19 cellular contexts compared by ENCODE assay signal in the genomic region with DNA sequence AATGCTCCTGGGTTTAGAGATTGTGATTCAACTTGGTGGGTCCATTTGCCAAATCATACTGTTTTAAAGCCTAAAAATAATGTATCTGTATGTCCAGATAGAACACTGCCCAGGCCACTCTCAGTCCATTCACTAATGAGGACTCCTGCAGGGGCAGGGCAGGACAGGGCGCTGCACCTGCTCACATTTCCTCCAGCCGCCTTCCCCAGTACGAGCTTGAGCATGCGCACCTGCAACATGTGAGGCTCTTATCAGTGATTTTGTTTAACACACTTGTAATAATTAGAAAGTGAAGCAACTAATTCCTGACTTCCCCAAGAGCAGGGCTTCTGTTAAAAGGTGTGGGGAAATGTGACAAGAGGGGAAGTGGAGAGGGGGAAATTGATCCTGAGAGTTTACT.
DNase-seq lines count a peak whose midpoint lies in the region; ATAC-seq, FAIRE-seq and TF ChIP-seq lines count a peak whose summit lies in the region.
"Had no signal": no experiment of that assay in that cellular context is flagged by ENCODE, and none has a peak within 500 bp of the region (broad histone marks: within the 10 kb centered on the region; RNA-seq: fewer than 3 reads in every experiment).

No MANE protein-coding gene starts in this region.

- 1% methylated on average over 4 of the region's 4 CpGs for WGBS in K562 (ENCODE audit: insufficient coverage, low coverage, missing lambda C conversion rate)

- peak overlapping the region; percentile 29 to 92 (median 82) for H3K27ac Mint-ChIP-seq in naive B cell
- H3K27ac Mint-ChIP-seq in activated T-cell treated with anti-CD3 and anti-CD28 coated beads, Interleukin-2, amount 50 U/mL, for 24 hours, result no peak overlapping the region
- H3K27ac Mint-ChIP-seq: CD8-positive, alpha-beta memory T cell had no signal

- peaks cover 28 to 35% of the 10 kb centered on the region in 2 donors for H3K36me3 Mint-ChIP-seq in naive B cell
- H3K36me3 Mint-ChIP-seq in activated T-cell treated with anti-CD3 and anti-CD28 coated beads, Interleukin-2, amount 50 U/mL, for 24 hours (ENCODE audit: low read depth), result no peaks in the 10 kb centered on the region

- peak; percentile 20 for DNase-seq in NCI-H748 (lab: John Stamatoyannopoulos, UW; ENCODE audit: unreplicated experiment)
- DNase-seq in NCI-H748 treated with DMSO at 0.1 percent for 48 hours (lab: John Stamatoyannopoulos, UW), result no peak
- DNase-seq in K562 (ENCODE audit: extremely low read depth in 1 of 4, low spot score in 3 of 4), result no peak
- DNase-seq in naive B cell, result no peak
- DNase-seq in SHP77 treated with DMSO at 0.1 percent for 48 hours (lab: John Stamatoyannopoulos, UW), result no peak
- DNase-seq in activated T-cell treated with anti-CD3 and anti-CD28 coated beads, Interleukin-2, amount 50 U/mL, for 24 hours, result no peak
- DNase-seq: CD8-positive, alpha-beta memory T cell; DMS79; GOT3; KG1; NCI-H1436; NCI-H2081; NCI-H2171 treated with DMSO at 0.1 percent for 48 hours; NCI-H446 treated with DMSO at 0.1 percent for 48 hours had no signal

- POLR2A ChIA-PET in K562 (lab: Yijun Ruan, JAX), result no interaction called here

- no peak for TF ChIP-seq CTCF in K562 (IDR thresholded peaks at IDR 0.05 in 2 of 3, conservative IDR thresholded peaks at IDR 0.05 in 1 of 3; ENCODE audit: insufficient read depth in 2 of 3, low read depth in 1 of 3, low read length in 3 of 3)

- H3K36me3 ChIP-seq in K562 (ENCODE audit: control insufficient read depth, insufficient read depth, low read length), result no peaks in the 10 kb centered on the region

- peaks cover 2 to 9% of the 10 kb centered on the region in 2 experiments; a peak in 1 of 5 replicates for H3K27me3 ChIP-seq in K562 (ENCODE audit: control insufficient read depth in 2 of 2, insufficient read depth in 2 of 2, low read length in 2 of 2)
- H3K27me3 ChIP-seq: BLaER1 treated with 17β-estradiol and CSF1 and Interleukin-3, amounts not matched to agents 10 nM and 100 nM had no signal

- H3K4me1 Mint-ChIP-seq in naive B cell, result peaks cover 33 to 52% (median 48%) of the 10 kb centered on the region in 3 donors
- H3K4me1 Mint-ChIP-seq in activated T-cell treated with anti-CD3 and anti-CD28 coated beads, Interleukin-2, amount 50 U/mL, for 24 hours (ENCODE audit: low read depth), result no peaks in the 10 kb centered on the region
- H3K4me1 Mint-ChIP-seq: CD8-positive, alpha-beta memory T cell had no signal

- H3K9me3 ChIP-seq in K562 (replicated peaks; ENCODE audit: control insufficient read depth, insufficient read depth, low read depth, low read length), result no peaks in the 10 kb centered on the region
- H3K9me3 ChIP-seq: BLaER1 treated with 17β-estradiol and CSF1 and Interleukin-3, amounts not matched to agents 10 nM and 100 nM had no signal

- peak overlapping the region in 1 of 8 donors; percentile 33 for H3K4me3 Mint-ChIP-seq in naive B cell
- H3K4me3 Mint-ChIP-seq in activated T-cell treated with anti-CD3 and anti-CD28 coated beads, Interleukin-2, amount 50 U/mL, for 24 hours, result no peak overlapping the region
- H3K4me3 Mint-ChIP-seq: CD8-positive, alpha-beta memory T cell had no signal

- in situ Hi-C loops in K562 (cut with MboI), result no loop called here

- H3K4me3 ChIP-seq in K562, result no peak overlapping the region
- H3K4me3 ChIP-seq: BLaER1 treated with 17β-estradiol and CSF1 and Interleukin-3, amounts not matched to agents 10 nM and 100 nM had no signal

- TF ChIP-seq RAD21 in K562 (CRISPR knock-in tag; conservative IDR thresholded peaks at IDR 0.05 in 1 of 2, IDR thresholded peaks at IDR 0.05 in 1 of 2), result no peak

- no peaks in the 10 kb centered on the region for H3K27me3 Mint-ChIP-seq in naive B cell
- no peaks in the 10 kb centered on the region for H3K27me3 Mint-ChIP-seq in activated T-cell treated with anti-CD3 and anti-CD28 coated beads, Interleukin-2, amount 50 U/mL, for 24 hours

- H3K4me1 ChIP-seq in K562 (replicated peaks in 1 of 2; ENCODE audit: control insufficient read depth in 2 of 2, insufficient read depth in 2 of 2, low read length in 2 of 2), result no peaks in the 10 kb centered on the region
- H3K4me1 ChIP-seq: BLaER1 treated with 17β-estradiol and CSF1 and Interleukin-3, amounts not matched to agents 10 nM and 100 nM had no signal

- TF ChIP-seq POLR2A in K562 (conservative IDR thresholded peaks at IDR 0.05), result no peak

- no peak overlapping the region for H3K27ac ChIP-seq in K562 (ENCODE audit: extremely low read depth, low read depth, low read length)
- H3K27ac ChIP-seq: BLaER1 treated with 17β-estradiol and CSF1 and Interleukin-3, amounts not matched to agents 10 nM and 100 nM had no signal

- no peaks in the 10 kb centered on the region for H4K20me1 ChIP-seq in K562 (replicated peaks; ENCODE audit: control insufficient read depth, insufficient read depth, low read length)

- BruUV-seq in K562 (replicated peaks; lab: Mats Ljungman, UMichigan), result no TSS peak

- peaks cover 0 to 1% (median 0%) of the 10 kb centered on the region in 7 donors for H3K9me3 Mint-ChIP-seq in naive B cell
- no peaks in the 10 kb centered on the region for H3K9me3 Mint-ChIP-seq in activated T-cell treated with anti-CD3 and anti-CD28 coated beads, Interleukin-2, amount 50 U/mL, for 24 hours
- H3K9me3 Mint-ChIP-seq: CD8-positive, alpha-beta memory T cell had no signal

- CTCF ChIA-PET in K562 (lab: Yijun Ruan, JAX; ENCODE audit: low intra/inter-chr PET ratio), result no interaction called here

- H3K9ac ChIP-seq in K562 (ENCODE audit: insufficient read depth in 1 of 2, low read depth in 2 of 2, low read length in 2 of 2), result no peak overlapping the region
- H3K9ac ChIP-seq: BLaER1 treated with 17β-estradiol and CSF1 and Interleukin-3, amounts not matched to agents 10 nM and 100 nM had no signal

- H3K79me2 ChIP-seq in K562 (ENCODE audit: control insufficient read depth, insufficient read depth, low read length), result no peaks in the 10 kb centered on the region

- no peak for TF ChIP-seq EP300 in K562 (IDR thresholded peaks at IDR 0.05; ENCODE audit: low read length)

- no peak for FAIRE-seq in K562 (lab: Jason Lieb, UNC)
- FAIRE-seq: HepG2 had no signal

- H3K4me2 ChIP-seq in K562 (ENCODE audit: insufficient read depth, low read length), result no peak overlapping the region
- H3K4me2 ChIP-seq: BLaER1 treated with 17β-estradiol and CSF1 and Interleukin-3, amounts not matched to agents 10 nM and 100 nM had no signal

- no peak for ATAC-seq in K562
- ATAC-seq in naive B cell (ENCODE audit: low read depth in 2 of 2), result no peak
- no peak for ATAC-seq in GM19467 (IDR thresholded peaks at IDR 0.05; ENCODE audit: unreplicated experiment)
- ATAC-seq: HCT116, HepG2, Panc1 had no signal

- no peak overlapping the region for H2AFZ ChIP-seq in K562 (ENCODE audit: low read depth, low read length)

- no peaks in the 10 kb centered on the region for H3K9me1 ChIP-seq in K562 (ENCODE audit: control insufficient read depth, insufficient read depth, low read length)

- intact Hi-C loops in K562 (cut with micrococcal nuclease), result no loop called here

TF ChIP-seq in K562, 482 proteins besides CTCF, POLR2A, EP300 and RAD21:
- peak; percentile 75 to 79 for TF ChIP-seq NRF1 (conservative IDR thresholded peaks at IDR 0.05 in 1 of 2, IDR thresholded peaks at IDR 0.05 in 1 of 2)
- TF ChIP-seq GTF2E2 (tag; IDR thresholded peaks at IDR 0.05), result no peak
